Comparison of ENCODE assay signal across 7 cellular contexts in the genomic region with DNA sequence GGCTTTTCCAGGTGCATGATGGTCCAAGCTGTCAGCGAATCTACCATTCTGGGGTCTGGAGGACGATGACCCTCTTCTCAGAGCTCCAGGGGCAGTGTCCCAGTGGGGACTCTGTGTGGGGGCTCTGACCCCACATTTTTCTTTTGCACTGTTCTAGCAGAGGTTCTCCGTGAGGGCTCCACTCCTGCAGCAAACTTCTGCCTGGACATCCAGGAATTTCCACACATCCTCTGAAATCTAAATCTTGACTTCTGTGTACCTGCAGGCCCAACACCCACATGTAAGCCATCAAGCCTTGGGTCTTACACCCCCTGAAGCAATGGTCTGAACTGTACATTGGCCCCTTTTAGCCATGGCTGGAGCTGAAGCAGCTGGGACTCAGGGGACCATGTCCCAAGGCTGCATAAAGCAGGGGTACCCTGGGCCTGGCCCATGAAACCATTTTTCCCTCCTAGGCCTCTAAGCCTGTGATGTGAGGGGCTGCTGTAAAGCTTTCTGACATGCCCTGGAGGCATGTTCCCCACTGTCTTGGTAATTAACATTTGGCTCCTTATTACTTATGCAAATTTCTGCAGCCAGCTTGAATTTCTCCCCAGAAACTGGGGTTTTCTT.
"Had no signal": no experiment of that assay in that cellular context is flagged by ENCODE, and none has a peak within 500 bp of the region (broad histone marks: within the 10 kb centered on the region; RNA-seq: fewer than 3 reads in every experiment).

No MANE protein-coding gene starts in this region.

- ATAC-seq: HepG2 had no signal

- H3K27ac Mint-ChIP-seq: IgD-negative memory B cell had no signal

- FAIRE-seq: HepG2, HTR-8/SVneo had no signal

- H3K27ac ChIP-seq: HL-60 had no signal

- H3K36me3 Mint-ChIP-seq: IgD-negative memory B cell had no signal

- H3K4me1 Mint-ChIP-seq: IgD-negative memory B cell had no signal

- DNase-seq: IMR-90, KBM-7, KG1 had no signal
